8 cellular contexts compared by ENCODE assay signal in the genomic region with DNA sequence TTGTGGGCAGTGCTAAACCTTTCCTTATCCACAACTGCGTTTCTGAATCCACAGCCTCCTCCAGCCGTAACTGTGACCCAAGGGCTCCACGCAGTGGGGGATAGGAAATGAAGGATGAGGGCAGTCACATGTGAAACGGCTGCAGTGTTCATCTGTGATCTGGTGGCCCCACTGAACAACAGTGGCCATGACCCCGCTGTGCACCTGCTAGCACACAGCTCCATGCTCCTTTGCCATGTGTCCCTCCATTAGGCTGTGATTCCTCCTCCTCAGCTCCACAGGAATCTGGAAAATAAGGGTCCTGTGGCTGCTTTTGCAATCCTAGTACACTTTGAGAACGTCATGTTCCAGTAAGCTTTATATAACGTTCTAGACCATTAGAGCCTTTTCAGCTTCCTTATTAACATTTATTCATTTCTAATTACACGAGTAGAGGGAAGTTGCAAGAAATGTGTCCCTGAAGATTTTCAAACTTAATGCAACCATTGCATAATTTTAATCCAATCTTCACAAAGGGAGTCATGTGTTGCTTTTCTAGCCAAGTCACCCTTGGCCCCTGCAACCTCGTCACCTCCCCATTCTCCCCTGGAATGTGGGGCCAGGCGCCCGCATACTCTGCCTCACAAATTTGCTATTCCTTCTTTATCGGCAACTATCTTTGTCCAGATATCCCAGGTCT. TPM values are rescaled to one million over a fixed set of nuclear protein-coding genes. Genes with fewer than 3 reads are reported as not detected.
DNase-seq lines count a peak whose midpoint lies in the region; ATAC-seq and TF ChIP-seq lines count a peak whose summit lies in the region.

No MANE protein-coding gene starts in this region.

- H3K27ac ChIP-seq in A673 (ENCODE audit: low read depth, low read length, poor library complexity, severe bottlenecking): peak overlapping the region; percentile 87
- no peak overlapping the region for H3K27ac ChIP-seq in colonic mucosa

- CTCF ChIA-PET in A673 (lab: Charles Lee): interaction anchor here (1.0 to 2.2 kb wide), 3 partner anchors 53 to 548 kb away, joined by 3 to 12 read pairs (median 6); no protein-coding TSS in a partner anchor

- H3K9me3 ChIP-seq in A673 (ENCODE audit: low read depth, low read length, poor library complexity, severe bottlenecking) (peaks cover 5% of the 10 kb centered on the region), colonic mucosa (no peaks in the 10 kb centered on the region)

- peak; percentile 52; the same call in 1 of the 2 replicates for TF ChIP-seq CTCF in A673 (conservative IDR thresholded peaks at IDR 0.05; ENCODE audit: low read depth, low read length)
- no peak for TF ChIP-seq CTCF in colonic mucosa (IDR thresholded peaks at IDR 0.05)

- TSS peak; percentile 63 for BruUV-seq in A673 (replicated peaks; lab: Mats Ljungman, UMichigan)

- POLR2A ChIA-PET in A673 (lab: Charles Lee; ENCODE audit: low non-redundant PET): interaction anchor here (0.5 to 0.6 kb wide), 2 partner anchors 53 to 240 kb away, joined by 3 to 4 read pairs; no protein-coding TSS in a partner anchor

- peak overlapping the region in 1 of 2 donors; percentile 28 for H3K9ac ChIP-seq in colonic mucosa (ENCODE audit: low read depth in 2 of 2, low read length in 2 of 2)

- H3K4me1 ChIP-seq in A673 (ENCODE audit: insufficient read depth, low read length, poor library complexity, severe bottlenecking) (peaks cover 43% of the 10 kb centered on the region), colonic mucosa (no peaks in the 10 kb centered on the region)

- no peaks in the 10 kb centered on the region for H3K27me3 ChIP-seq in A673 (replicated peaks; ENCODE audit: insufficient read depth, low read depth, low read length, poor library complexity)
- H3K27me3 ChIP-seq in colonic mucosa: no peaks in the 10 kb centered on the region

- H3K36me3 ChIP-seq in A673 (ENCODE audit: insufficient read depth, low read length, poor library complexity, severe bottlenecking) (no peaks in the 10 kb centered on the region), colonic mucosa (no peaks in the 10 kb centered on the region)

- H3K4me3 ChIP-seq in A673 (ENCODE audit: low read depth, low read length, poor library complexity, severe bottlenecking) (no peak overlapping the region), colonic mucosa (no peak overlapping the region)

- ATAC-seq in HG02763 (IDR thresholded peaks at IDR 0.05; ENCODE audit: unreplicated experiment): no peak
- ATAC-seq in HG03159 (IDR thresholded peaks at IDR 0.05; ENCODE audit: unreplicated experiment): no peak
- ATAC-seq in GM18868 (IDR thresholded peaks at IDR 0.05; ENCODE audit: unreplicated experiment): no peak

- DNase-seq in A673 (ENCODE audit: low spot score): peak; percentile 81
- peak; percentile 66 for DNase-seq in NCI-H1092 treated with DMSO at 0.1 percent for 48 hours (lab: John Stamatoyannopoulos, UW)
- DNase-seq in colonic mucosa: peak; percentile 33
- peak; percentile 96 for DNase-seq in medulla oblongata (ENCODE audit: extremely low spot score)
- no peak for DNase-seq in activated T-cell treated with anti-CD3 and anti-CD28 coated beads, Interleukin-2, amount 50 U/mL, for 1 hour

- intact Hi-C loops in A673 (cut with micrococcal nuclease; ENCODE audit: unreplicated experiment): loop anchor here (2.0 kb wide), 1 partner anchor 42 kb away; no protein-coding TSS in a partner anchor
- intact Hi-C loops in colonic mucosa (cut with DNase I): no loop called here

RNA-seq across cellular contexts. Expression of gene NAPG, which starts 7.1 kb away (rescaled TPM):
- 54.0 and 57.5 TPM in 2 replicates for total RNA-seq in A673 (2021)
- 10 to 100 TPM; 29.0 to 36.0 TPM for total RNA-seq in colonic mucosa
